Comparison of ENCODE assay signal across 1 cellular context in genomic region chr16:12625068-12625467, GRCh38.
TF ChIP-seq lines count a peak whose summit lies in the region.

No MANE protein-coding gene starts in this region.

TF ChIP-seq in GM23338, 12 proteins besides CTCF, POLR2A, EP300 and RAD21 (continued from another document):
- TF ChIP-seq ZNF462 (CRISPR knock-in tag; IDR thresholded peaks at IDR 0.05) (no peak), ZNF331 (CRISPR knock-in tag; IDR thresholded peaks at IDR 0.05; ENCODE audit: low read depth) (no peak), EZH2 (IDR thresholded peaks at IDR 0.05; ENCODE audit: low read depth, unreplicated experiment) (no peak), ZNF114 (CRISPR knock-in tag; IDR thresholded peaks at IDR 0.05) (no peak)
